ENCODE assay signal across 23 cellular contexts in genomic region chr5:66057239-66057638, GRCh38.
DNase-seq lines count a peak whose midpoint lies in the region; ATAC-seq, FAIRE-seq and TF ChIP-seq lines count a peak whose summit lies in the region.
"Had no signal": no experiment of that assay in that cellular context is flagged by ENCODE, and none has a peak within 500 bp of the region (broad histone marks: within the 10 kb centered on the region; RNA-seq: fewer than 3 reads in every experiment).

No MANE protein-coding gene starts in this region.

- BruUV-seq in IMR-90 (replicated peaks; lab: Mats Ljungman, UMichigan), result no TSS peak

- no peaks in the 10 kb centered on the region; the same call in none of the 2 replicates for H4K20me1 ChIP-seq in IMR-90 (ENCODE audit: insufficient read depth, low read length)
- H4K20me1 ChIP-seq: BLaER1 had no signal

- no peak overlapping the region for H3K4me3 Mint-ChIP-seq in naive thymus-derived CD8-positive, alpha-beta T cell
- H3K4me3 Mint-ChIP-seq: CD14-positive monocyte; CD4-positive, alpha-beta memory T cell; CD4-positive, CD25-positive, alpha-beta regulatory T cell; CD8-positive, alpha-beta memory T cell had no signal

- H4K91ac ChIP-seq in IMR-90 (ENCODE audit: insufficient read depth, low read depth, low read length), result no peak overlapping the region

- H3K36me3 Mint-ChIP-seq in naive thymus-derived CD8-positive, alpha-beta T cell, result peaks cover 29 to 78% (median 35%) of the 10 kb centered on the region in 3 donors

- in situ Hi-C loops in IMR-90 (cut with MboI; ENCODE audit: low sequenced_read_pairs), result no loop called here

- peak; percentile 23 for FAIRE-seq in A204.1 (lab: Jason Lieb, UNC)
- FAIRE-seq in endometrium (lab: Jason Lieb, UNC), result peak; percentile 37
- FAIRE-seq: GM12891 had no signal

- no peaks in the 10 kb centered on the region for H3K27me3 ChIP-seq in IMR-90 (ENCODE audit: control insufficient read depth, insufficient read depth, low read length)
- H3K27me3 ChIP-seq: BE2C, BLaER1 had no signal

- no peak overlapping the region for H2BK15ac ChIP-seq in IMR-90 (ENCODE audit: low read depth, low read length)

- dilution Hi-C loops in IMR-90 (cut with HindIII; ENCODE audit: low sequenced_read_pairs, unreplicated experiment), result no loop called here

- no peaks in the 10 kb centered on the region for H3K27me3 Mint-ChIP-seq in naive thymus-derived CD8-positive, alpha-beta T cell
- H3K27me3 Mint-ChIP-seq: CD4-positive, alpha-beta memory T cell; CD4-positive, CD25-positive, alpha-beta regulatory T cell; CD8-positive, alpha-beta memory T cell had no signal

- H2AK5ac ChIP-seq in IMR-90 (ENCODE audit: low read depth, low read length), result no peak overlapping the region

- POLR2A ChIA-PET in IMR-90 (lab: Charles Lee; ENCODE audit: unreplicated experiment), result no interaction called here
- POLR2A ChIA-PET in naive thymus-derived CD8-positive, alpha-beta T cell (lab: Charles Lee), result no interaction called here

- no peak overlapping the region for H4K5ac ChIP-seq in IMR-90 (ENCODE audit: low read depth, low read length)

- no peak overlapping the region for H3K18ac ChIP-seq in IMR-90 (ENCODE audit: low read depth, low read length)

- no peak for TF ChIP-seq RAD21 in IMR-90 (IDR thresholded peaks at IDR 0.05; ENCODE audit: low read length)

- peaks cover 17 to 34% (median 30%) of the 10 kb centered on the region in 4 donors for H3K4me1 Mint-ChIP-seq in naive thymus-derived CD8-positive, alpha-beta T cell
- H3K4me1 Mint-ChIP-seq: CD14-positive monocyte had no signal

- H3K4me1 ChIP-seq in IMR-90 (ENCODE audit: control insufficient read depth, insufficient read depth, low read length), result no peaks in the 10 kb centered on the region
- H3K4me1 ChIP-seq: BE2C had no signal

- H4K8ac ChIP-seq in IMR-90 (ENCODE audit: low read depth in 2 of 2, low read length in 2 of 2), result no peak overlapping the region

- intact Hi-C loops in IMR-90 (cut with micrococcal nuclease), result no loop called here

- no CpG with 5 or more reads among the region's 1 CpG for WGBS in IMR-90 (ENCODE audit: extremely low coverage in 2 of 2, insufficient read length in 1 of 2), 2 experiments

- H3K9me3 Mint-ChIP-seq in naive thymus-derived CD8-positive, alpha-beta T cell, result peaks cover 0 to 20% (median 5%) of the 10 kb centered on the region in 9 donors
- H3K9me3 Mint-ChIP-seq: CD8-positive, alpha-beta memory T cell had no signal

- no peak overlapping the region for H3K27ac ChIP-seq in IMR-90 (ENCODE audit: insufficient read depth, low read length)
- H3K27ac ChIP-seq: 22Rv1, BLaER1 had no signal

- no peak overlapping the region for H3K14ac ChIP-seq in IMR-90 (replicated peaks; ENCODE audit: low read depth, low read length)

- CTCF ChIA-PET in IMR-90 (lab: Yijun Ruan, JAX), result no interaction called here

- DNase-seq in IMR-90 (no peak), NCI-H2081 (lab: John Stamatoyannopoulos, UW) (no peak)
- no peak for DNase-seq in naive thymus-derived CD8-positive, alpha-beta T cell
- DNase-seq: ACHN; BE2C; C1 segment of cervical spinal cord; CD4-positive, alpha-beta memory T cell; CD4-positive, CD25-positive, alpha-beta regulatory T cell; CD8-positive, alpha-beta memory T cell; COR-L47; DMS 273 treated with DMSO at 0.1 percent for 48 hours; DMS153; DMS53; DMS79; DND-41; EL; GF-D8 had no signal

- ATAC-seq in IMR-90 (ENCODE audit: low read depth), result no peak
- no peak for ATAC-seq in naive thymus-derived CD8-positive, alpha-beta T cell

- TF ChIP-seq CTCF in IMR-90 (conservative IDR thresholded peaks at IDR 0.05; ENCODE audit: low read depth, low read length), result no peak

- H3K4ac ChIP-seq in IMR-90 (ENCODE audit: low read depth, low read length), result no peak overlapping the region

- no peak overlapping the region for H3K4me3 ChIP-seq in IMR-90 (ENCODE audit: insufficient read depth, low read depth, low read length)
- H3K4me3 ChIP-seq: BLaER1 had no signal

- H2AFZ ChIP-seq in IMR-90 (replicated peaks; ENCODE audit: low read length, poor library complexity), result no peak overlapping the region

- H3K9ac ChIP-seq in IMR-90 (ENCODE audit: low read depth, low read length), result no peak overlapping the region
- H3K9ac ChIP-seq: BLaER1 had no signal

- TF ChIP-seq POLR2A in IMR-90 (IDR thresholded peaks at IDR 0.05; ENCODE audit: low read depth, low read length), result no peak

- no peak overlapping the region for H3K4me2 ChIP-seq in IMR-90 (ENCODE audit: low read depth, low read length)
- H3K4me2 ChIP-seq: BLaER1 had no signal

- no peak overlapping the region for H3K23ac ChIP-seq in IMR-90 (ENCODE audit: low read depth, low read length)

- peaks cover 6 to 19% of the 10 kb centered on the region in 2 experiments for H3K79me1 ChIP-seq in IMR-90 (ENCODE audit: low read depth in 1 of 2, low read length in 2 of 2)

- H3K27ac Mint-ChIP-seq in naive thymus-derived CD8-positive, alpha-beta T cell, result no peak overlapping the region
- H3K27ac Mint-ChIP-seq: CD4-positive, alpha-beta memory T cell; CD4-positive, CD25-positive, alpha-beta regulatory T cell; CD8-positive, alpha-beta memory T cell had no signal

- H3K9me1 ChIP-seq in IMR-90 (ENCODE audit: insufficient read depth, low read length), result no peaks in the 10 kb centered on the region; the same call in 1 of the 2 replicates

- H3K56ac ChIP-seq in IMR-90 (ENCODE audit: extremely low read depth, insufficient read depth, low read length), result no peak overlapping the region

- H2BK20ac ChIP-seq in IMR-90 (ENCODE audit: low read depth, low read length), result no peak overlapping the region

- no peak overlapping the region for H2BK5ac ChIP-seq in IMR-90 (ENCODE audit: low read depth, low read length, poor library complexity, severe bottlenecking)

- peaks cover 11% of the 10 kb centered on the region for H3K36me3 ChIP-seq in IMR-90 (ENCODE audit: control insufficient read depth, insufficient read depth, low read length)
- H3K36me3 ChIP-seq: BE2C had no signal

- no peak overlapping the region for H2AK9ac ChIP-seq in IMR-90 (replicated peaks; ENCODE audit: low read depth, low read length, poor library complexity)

- no peaks in the 10 kb centered on the region for H3K9me3 ChIP-seq in IMR-90 (ENCODE audit: control insufficient read depth, insufficient read depth, low read length)
- H3K9me3 ChIP-seq: BE2C had no signal

- H2BK120ac ChIP-seq in IMR-90 (ENCODE audit: low read depth, low read length), result no peak overlapping the region

TF ChIP-seq in IMR-90, 13 proteins besides CTCF, POLR2A, EP300 and RAD21:
- TF ChIP-seq RFX5 (IDR thresholded peaks at IDR 0.05; ENCODE audit: low read depth, low read length), result no peak
- peak; percentile 39; the same call in 1 of the 2 replicates for TF ChIP-seq CEBPB (IDR thresholded peaks at IDR 0.05; ENCODE audit: low read depth, low read length)
TF ChIP-seq in IMR-90: peak in this region for 1.
